In the genomic region with DNA sequence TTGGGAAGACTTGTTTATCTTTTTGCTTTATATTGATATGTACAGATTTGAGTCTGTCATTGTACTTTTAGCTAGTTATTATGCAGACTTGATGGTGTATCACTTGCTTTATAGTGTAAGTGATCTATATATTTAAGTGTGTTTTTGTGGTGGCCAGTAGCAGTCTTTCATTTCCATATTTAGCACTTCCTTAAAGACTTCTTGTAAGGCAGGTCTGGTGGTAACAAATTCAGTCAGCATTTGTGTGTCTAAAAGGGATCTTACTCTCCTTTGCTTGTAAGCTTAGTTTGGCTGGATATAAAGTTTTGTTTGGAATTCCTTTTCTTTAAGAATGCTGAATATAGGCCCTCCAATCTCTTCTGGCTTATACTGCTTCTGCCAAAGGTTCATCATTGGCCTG, we compare ENCODE assay signal across 38 cellular contexts.
"Had no signal": no experiment of that assay in that cellular context is flagged by ENCODE, and none has a peak within 500 bp of the region (broad histone marks: within the 10 kb centered on the region; RNA-seq: fewer than 3 reads in every experiment).

No MANE protein-coding gene starts in this region.

- FAIRE-seq: bronchial epithelial cell, TTC549 had no signal

- H3K4me1 Mint-ChIP-seq: activated B cell treated with CpG ODN at 0.5 μM for 24 hours; activated CD4-positive, alpha-beta T cell treated with anti-CD3 and anti-CD28 coated beads, Interleukin-2, amount 10 ng/mL, durations not matched to agents 24 days and 14 days; activated naive CD4-positive, alpha-beta T cell treated with anti-CD3 and anti-CD28 coated beads, Interleukin-2, amount 50 U/mL, for 24 hours; activated naive CD8-positive, alpha-beta T cell treated with anti-CD3 and anti-CD28 coated beads, Interleukin-2, amount 10 ng/mL, durations not matched to agents 7 days and 5 days; activated naive CD8-positive, alpha-beta T cell treated with anti-CD3 and anti-CD28 coated beads, Interleukin-2, amount 50 U/mL, for 24 hours; activated T-helper 17 cell treated with anti-CD3 and anti-CD28 coated beads, Interleukin-2, amount 50 U/mL, for 72 hours; brain; central memory CD8-positive, alpha-beta T cell had no signal

- H3K27me3 ChIP-seq: ascending aorta, cardiac muscle cell, colonic mucosa had no signal

- H3K4me3 Mint-ChIP-seq: activated B cell treated with CpG ODN at 0.5 μM for 24 hours; activated CD4-positive, alpha-beta memory T cell treated with anti-CD3 and anti-CD28 coated beads for 36 hours; activated CD4-positive, alpha-beta T cell treated with anti-CD3 and anti-CD28 coated beads, Interleukin-2, amount 10 ng/mL, durations not matched to agents 24 days and 14 days; activated CD8-positive, alpha-beta T cell treated with anti-CD3 and anti-CD28 coated beads for 36 hours; activated naive CD4-positive, alpha-beta T cell treated with anti-CD3 and anti-CD28 coated beads for 36 hours; activated naive CD4-positive, alpha-beta T cell treated with anti-CD3 and anti-CD28 coated beads, Interleukin-2, amount 50 U/mL, for 24 hours; activated naive CD8-positive, alpha-beta T cell; activated naive CD8-positive, alpha-beta T cell treated with anti-CD3 and anti-CD28 coated beads, Interleukin-2, amount 10 ng/mL, durations not matched to agents 7 days and 5 days; activated naive CD8-positive, alpha-beta T cell treated with anti-CD3 and anti-CD28 coated beads, Interleukin-2, amount 50 U/mL, for 24 hours; activated T-cell treated with anti-CD3 and anti-CD28 coated beads, Interleukin-2, amount 50 U/mL, for 4 hours; activated T-cell treated with anti-CD3 and anti-CD28 coated beads, Interleukin-2, amount 50 U/mL, for 72 hours; activated T-helper 1 cell treated with anti-CD3 and anti-CD28 coated beads, Interleukin-12 subunit alpha, Interleukin-12 subunit beta, Interleukin-2, Interleukin-4 antibody, amounts not matched to agents 30 ng/mL and 10 ng/mL and 1 ng/mL, durations not matched to agents 14 hours and 24 hours and 36 hours; activated T-helper 17 cell treated with anti-CD3 and anti-CD28 coated beads, Interleukin-2, amount 50 U/mL, for 72 hours; brain; central memory CD8-positive, alpha-beta T cell; T-helper 2 cell treated with Interferon-gamma antibody and Interleukin-4, amounts not matched to agents 5 μg/mL and 100 μg/mL, for 36 hours had no signal

- ATAC-seq: activated CD8-positive, alpha-beta T cell treated with anti-CD3 and anti-CD28 coated beads for 36 hours; activated naive CD8-positive, alpha-beta T cell treated with anti-CD3 and anti-CD28 coated beads, Interleukin-2, amount 50 U/mL, for 24 hours; activated T-cell treated with anti-CD3 and anti-CD28 coated beads, Interleukin-2, amount 50 U/mL, for 4 hours; activated T-cell treated with anti-CD3 and anti-CD28 coated beads, Interleukin-2, amount 50 U/mL, for 72 hours; activated T-helper 17 cell treated with anti-CD3 and anti-CD28 coated beads, Interleukin-2, amount 50 U/mL, for 72 hours had no signal

- H3K4me1 ChIP-seq: ascending aorta, colonic mucosa had no signal

- H3K36me3 Mint-ChIP-seq: activated CD4-positive, alpha-beta memory T cell treated with anti-CD3 and anti-CD28 coated beads for 36 hours; activated naive CD4-positive, alpha-beta T cell treated with anti-CD3 and anti-CD28 coated beads, Interleukin-2, amount 50 U/mL, for 24 hours; activated naive CD8-positive, alpha-beta T cell; activated naive CD8-positive, alpha-beta T cell treated with anti-CD3 and anti-CD28 coated beads, Interleukin-2, amount 10 ng/mL, durations not matched to agents 7 days and 5 days; brain had no signal

- H3K9me3 ChIP-seq: colonic mucosa had no signal

- H3K27ac Mint-ChIP-seq: activated B cell treated with CpG ODN at 0.5 μM for 24 hours; activated CD4-positive, alpha-beta memory T cell treated with anti-CD3 and anti-CD28 coated beads for 36 hours; activated CD4-positive, alpha-beta T cell treated with anti-CD3 and anti-CD28 coated beads, Interleukin-2, amount 10 ng/mL, durations not matched to agents 24 days and 14 days; activated CD8-positive, alpha-beta T cell treated with anti-CD3 and anti-CD28 coated beads for 36 hours; activated naive CD4-positive, alpha-beta T cell treated with anti-CD3 and anti-CD28 coated beads for 36 hours; activated naive CD4-positive, alpha-beta T cell treated with anti-CD3 and anti-CD28 coated beads, Interleukin-2, amount 50 U/mL, for 24 hours; activated naive CD8-positive, alpha-beta T cell; activated naive CD8-positive, alpha-beta T cell treated with anti-CD3 and anti-CD28 coated beads, Interleukin-2, amount 10 ng/mL, durations not matched to agents 7 days and 5 days; activated naive CD8-positive, alpha-beta T cell treated with anti-CD3 and anti-CD28 coated beads, Interleukin-2, amount 50 U/mL, for 24 hours; activated T-cell treated with anti-CD3 and anti-CD28 coated beads, Interleukin-2, amount 50 U/mL, for 72 hours; activated T-helper 1 cell treated with anti-CD3 and anti-CD28 coated beads, Interleukin-12 subunit alpha, Interleukin-12 subunit beta, Interleukin-2, Interleukin-4 antibody, amounts not matched to agents 30 ng/mL and 10 ng/mL and 1 ng/mL, durations not matched to agents 14 hours and 24 hours and 36 hours; activated T-helper 17 cell treated with anti-CD3 and anti-CD28 coated beads, Interleukin-2, amount 50 U/mL, for 72 hours; brain; T-helper 2 cell treated with Interferon-gamma antibody and Interleukin-4, amounts not matched to agents 5 μg/mL and 100 μg/mL, for 36 hours had no signal

- H3K27me3 Mint-ChIP-seq: activated B cell treated with CpG ODN at 0.5 μM for 24 hours; activated CD4-positive, alpha-beta memory T cell treated with anti-CD3 and anti-CD28 coated beads for 36 hours; activated CD4-positive, alpha-beta T cell treated with anti-CD3 and anti-CD28 coated beads, Interleukin-2, amount 10 ng/mL, durations not matched to agents 24 days and 14 days; activated CD8-positive, alpha-beta T cell treated with anti-CD3 and anti-CD28 coated beads for 36 hours; activated naive CD4-positive, alpha-beta T cell treated with anti-CD3 and anti-CD28 coated beads, Interleukin-2, amount 50 U/mL, for 24 hours; activated naive CD8-positive, alpha-beta T cell; activated naive CD8-positive, alpha-beta T cell treated with anti-CD3 and anti-CD28 coated beads, Interleukin-2, amount 10 ng/mL, durations not matched to agents 7 days and 5 days; activated naive CD8-positive, alpha-beta T cell treated with anti-CD3 and anti-CD28 coated beads, Interleukin-2, amount 50 U/mL, for 24 hours; activated T-helper 17 cell treated with anti-CD3 and anti-CD28 coated beads, Interleukin-2, amount 50 U/mL, for 72 hours; central memory CD8-positive, alpha-beta T cell had no signal

- H3K4me3 ChIP-seq: ascending aorta, cardiac muscle cell, colonic mucosa had no signal

- H3K27ac ChIP-seq: ascending aorta, cardiac muscle cell, colonic mucosa, VCaP had no signal

- DNase-seq: activated B cell treated with CpG ODN at 0.5 μM for 24 hours; activated CD4-positive, alpha-beta memory T cell treated with anti-CD3 and anti-CD28 coated beads for 36 hours; activated CD4-positive, alpha-beta T cell treated with anti-CD3 and anti-CD28 coated beads for 4 hours; activated CD4-positive, alpha-beta T cell treated with anti-CD3 and anti-CD28 coated beads, Interleukin-2, amount 10 ng/mL, durations not matched to agents 24 days and 14 days; activated CD4-positive, alpha-beta T cell treated with anti-CD3 and anti-CD28 coated beads, Interleukin-2, amount 50 U/mL, for 1 hour; activated CD4-positive, alpha-beta T cell treated with anti-CD3 and anti-CD28 coated beads, Interleukin-2, amount 50 U/mL, for 4 hours; activated CD4-positive, CD25-positive, alpha-beta regulatory T cell treated with anti-CD3 and anti-CD28 coated beads, Interleukin-2, amount 50 U/mL, for 72 hours; activated CD8-positive, alpha-beta memory T cell treated with anti-CD3 and anti-CD28 coated beads, Interleukin-2, amount 50 U/mL, for 4 hours; activated CD8-positive, alpha-beta T cell treated with anti-CD3 and anti-CD28 coated beads for 36 hours; activated effector memory CD4-positive, alpha-beta T cell treated with anti-CD3 and anti-CD28 coated beads, Interleukin-2, amount 50 U/mL, for 16 hours; activated gamma-delta T cell treated with Interleukin-2 at 50 U/mL for 16 hours; activated naive CD4-positive, alpha-beta T cell; activated naive CD4-positive, alpha-beta T cell treated with anti-CD3 and anti-CD28 coated beads for 36 hours; activated naive CD8-positive, alpha-beta T cell treated with anti-CD3 and anti-CD28 coated beads, Interleukin-2, amount 10 ng/mL, durations not matched to agents 7 days and 5 days; activated naive CD8-positive, alpha-beta T cell treated with anti-CD3 and anti-CD28 coated beads, Interleukin-2, amount 50 U/mL, for 24 hours; activated T-cell treated with anti-CD3 and anti-CD28 coated beads for 4 hours; activated T-cell treated with anti-CD3 and anti-CD28 coated beads, Interleukin-2, amount 50 U/mL, for 1 hour; activated T-cell treated with anti-CD3 and anti-CD28 coated beads, Interleukin-2, amount 50 U/mL, for 4 hours; activated T-cell treated with anti-CD3 and anti-CD28 coated beads, Interleukin-2, amount 50 U/mL, for 72 hours; amygdala; anterior cingulate cortex; caudate nucleus; cerebellar nuclear complex; colonic mucosa; T-helper 2 cell; T-helper 9 cell had no signal

- H3K36me3 ChIP-seq: ascending aorta, cardiac muscle cell, colonic mucosa had no signal
